15 cellular contexts compared by ENCODE assay signal in genomic region chr14:68271996-68272395, GRCh38.
A peak's percentile ranks its signal among the peaks of the same experiment; 100 is the strongest.
DNase-seq lines count a peak whose midpoint lies in the region; ATAC-seq and TF ChIP-seq lines count a peak whose summit lies in the region.
"Had no signal": no experiment of that assay in that cellular context is flagged by ENCODE, and none has a peak within 500 bp of the region (broad histone marks: within the 10 kb centered on the region; RNA-seq: fewer than 3 reads in every experiment).

No MANE protein-coding gene starts in this region.

- no peaks in the 10 kb centered on the region for H3K27me3 ChIP-seq in CD8-positive, alpha-beta T cell (ENCODE audit: insufficient read depth, low read length)
- no peaks in the 10 kb centered on the region for H3K27me3 ChIP-seq in trophoblast cell (ENCODE audit: insufficient read depth, low read length)
- H3K27me3 ChIP-seq in CD8-positive, alpha-beta memory T cell (ENCODE audit: insufficient read depth, low read length, poor library complexity, severe bottlenecking), result no peaks in the 10 kb centered on the region

- H3K23ac ChIP-seq in trophoblast cell (ENCODE audit: low read length), result no peak overlapping the region

- no peak for ATAC-seq in CD8-positive, alpha-beta T cell

- H3K4me2 ChIP-seq in trophoblast cell (ENCODE audit: low read length), result no peak overlapping the region

- H4K91ac ChIP-seq in trophoblast cell (ENCODE audit: low read depth, low read length), result no peak overlapping the region

- H3K79me1 ChIP-seq in trophoblast cell (ENCODE audit: low read length), result peaks cover 18% of the 10 kb centered on the region

- H4K12ac ChIP-seq in trophoblast cell (ENCODE audit: low read depth, low read length), result no peak overlapping the region

- CTCF ChIA-PET in CD8-positive, alpha-beta T cell (lab: Charles Lee), result interaction anchor here (1.2 kb wide), 2 partner anchors 21 to 545 kb away, joined by 3 to 4 read pairs; no protein-coding TSS in a partner anchor
- CTCF ChIA-PET in CD8-positive, alpha-beta memory T cell (lab: Charles Lee), result interaction anchor here (1.4 to 1.7 kb wide), 3 partner anchors 12 to 23 kb away, joined by 3 to 7 read pairs (median 4); no protein-coding TSS in a partner anchor

- H3K27me3 Mint-ChIP-seq in CD8-positive, alpha-beta T cell (ENCODE audit: low read depth), result no peaks in the 10 kb centered on the region
- H3K27me3 Mint-ChIP-seq in CD8-positive, alpha-beta memory T cell, result no peaks in the 10 kb centered on the region
- H3K27me3 Mint-ChIP-seq: progenitor cell of endocrine pancreas had no signal

- H4K8ac ChIP-seq in trophoblast cell (ENCODE audit: low read depth, low read length), result no peak overlapping the region

- peak overlapping the region; percentile 66 for H2BK12ac ChIP-seq in trophoblast cell (ENCODE audit: low read length)

- no peak for DNase-seq in CD8-positive, alpha-beta T cell
- DNase-seq in NCI-H524 (lab: John Stamatoyannopoulos, UW), result peak; percentile 32 to 53
- DNase-seq in globus pallidus (ENCODE audit: low spot score), result peak; percentile 36
- DNase-seq in trophoblast cell, result no peak
- no peak for DNase-seq in C1 segment of cervical spinal cord (lab: John Stamatoyannopoulos, UW)
- DNase-seq in NCI-H748 treated with DMSO at 0.1 percent for 48 hours (lab: John Stamatoyannopoulos, UW), result no peak
- DNase-seq in central memory CD4-positive, alpha-beta T cell, result no peak
- DNase-seq in CD8-positive, alpha-beta memory T cell, result no peak
- DNase-seq: activated T-cell treated with anti-CD3 and anti-CD28 coated beads, Interleukin-2, amount 50 U/mL, for 1 hour; anterior cingulate cortex; dermis blood vessel endothelial cell; NCI-H1694 treated with DMSO at 0.1 percent for 48 hours; stimulated activated CD4-positive, alpha-beta T cell treated with anti-CD3 and anti-CD28 coated beads, Interleukin-2, amount 100 ng/mL, for 24 hours; SW 1271 had no signal

- H2AK5ac ChIP-seq in trophoblast cell (ENCODE audit: low read length), result no peak overlapping the region

- no peak overlapping the region for H3K14ac ChIP-seq in trophoblast cell (ENCODE audit: low read length)

- no peaks in the 10 kb centered on the region for H3K79me2 ChIP-seq in trophoblast cell (ENCODE audit: control insufficient read depth, insufficient read depth, low read length, poor library complexity)

- no peak overlapping the region for H3K4me3 ChIP-seq in CD8-positive, alpha-beta T cell (ENCODE audit: low read depth, low read length)
- no peak overlapping the region for H3K4me3 ChIP-seq in trophoblast cell (ENCODE audit: low read depth, low read length)
- H3K4me3 ChIP-seq in CD8-positive, alpha-beta memory T cell (ENCODE audit: low read length), result no peak overlapping the region

- no CpG with 5 or more reads among the region's 5 CpGs for WGBS in trophoblast cell (ENCODE audit: extremely low coverage, insufficient coverage, insufficient read length)

- H3K36me3 ChIP-seq in CD8-positive, alpha-beta T cell (ENCODE audit: insufficient read depth, low read length), result no peaks in the 10 kb centered on the region
- peaks cover 0 to 3% of the 10 kb centered on the region in 2 experiments for H3K36me3 ChIP-seq in trophoblast cell (ENCODE audit: control insufficient read depth in 1 of 2, insufficient read depth in 2 of 2, low read length in 2 of 2)
- no peaks in the 10 kb centered on the region for H3K36me3 ChIP-seq in CD8-positive, alpha-beta memory T cell (ENCODE audit: insufficient read depth, low read length)

- no peak overlapping the region for H3K4me3 Mint-ChIP-seq in CD8-positive, alpha-beta T cell
- H3K4me3 Mint-ChIP-seq in CD8-positive, alpha-beta memory T cell, result peak overlapping the region in 1 of 7 donors; percentile 26

- H2BK5ac ChIP-seq in trophoblast cell (ENCODE audit: low read depth, low read length, poor library complexity), result peak overlapping the region; percentile 33

- no peaks in the 10 kb centered on the region for H3K9me3 Mint-ChIP-seq in CD8-positive, alpha-beta T cell
- H3K9me3 Mint-ChIP-seq in CD8-positive, alpha-beta memory T cell, result no peaks in the 10 kb centered on the region

- H3K4ac ChIP-seq in trophoblast cell (ENCODE audit: low read depth, low read length), result no peak overlapping the region

- peak overlapping the region; percentile 7 for H3K27ac Mint-ChIP-seq in CD8-positive, alpha-beta T cell
- H3K27ac Mint-ChIP-seq in CD8-positive, alpha-beta memory T cell, result peak overlapping the region in 3 of 8 donors; percentile 4 to 44 (median 7)
- H3K27ac Mint-ChIP-seq: progenitor cell of endocrine pancreas had no signal

- H3K18ac ChIP-seq in trophoblast cell (ENCODE audit: low read length), result no peak overlapping the region

- H2AFZ ChIP-seq in trophoblast cell (ENCODE audit: insufficient read depth, low read length, poor library complexity), result no peak overlapping the region

- H2BK120ac ChIP-seq in trophoblast cell (ENCODE audit: insufficient read depth, low read length, poor library complexity), result no peak overlapping the region

- H3K36me3 Mint-ChIP-seq in CD8-positive, alpha-beta T cell, result no peaks in the 10 kb centered on the region
- no peaks in the 10 kb centered on the region for H3K36me3 Mint-ChIP-seq in CD8-positive, alpha-beta memory T cell

- H3K9ac ChIP-seq in trophoblast cell (ENCODE audit: low read length), result no peak overlapping the region

- peaks cover 60% of the 10 kb centered on the region for H3K4me1 Mint-ChIP-seq in CD8-positive, alpha-beta T cell (ENCODE audit: low read depth)
- H3K4me1 Mint-ChIP-seq in CD8-positive, alpha-beta memory T cell, result peaks cover 42 to 59% (median 48%) of the 10 kb centered on the region in 3 donors

- intact Hi-C loops in CD8-positive, alpha-beta T cell (cut with DNase I, micrococcal nuclease), result loop anchor here in 1 of 2 experiments (1.0 kb wide), 1 partner anchor 8 kb away; no protein-coding TSS in a partner anchor

- POLR2A ChIA-PET in CD8-positive, alpha-beta T cell (lab: Charles Lee), result interaction anchor here (2.0 kb wide), 1 partner anchor 11 kb away, joined by 5 read pairs; no protein-coding TSS in a partner anchor
- POLR2A ChIA-PET in CD8-positive, alpha-beta memory T cell (lab: Charles Lee), result no interaction called here

- peaks cover 52% of the 10 kb centered on the region for H3K4me1 ChIP-seq in CD8-positive, alpha-beta T cell (ENCODE audit: insufficient read depth, low read length)
- H3K4me1 ChIP-seq in trophoblast cell (ENCODE audit: control insufficient read depth in 1 of 2, insufficient read depth in 2 of 2, low read length in 2 of 2), result peaks cover 5% of the 10 kb centered on the region in 2 experiments
- H3K4me1 ChIP-seq in CD8-positive, alpha-beta memory T cell (ENCODE audit: insufficient read depth, low read length), result peaks cover 46% of the 10 kb centered on the region

- no peak for TF ChIP-seq CTCF in CD8-positive, alpha-beta T cell (IDR thresholded peaks at IDR 0.05)

- H3K27ac ChIP-seq in CD8-positive, alpha-beta T cell (ENCODE audit: low read depth, low read length), result no peak overlapping the region
- H3K27ac ChIP-seq in trophoblast cell (ENCODE audit: low read depth, low read length), result no peak overlapping the region
- H3K27ac ChIP-seq in CD8-positive, alpha-beta memory T cell (ENCODE audit: low read depth, low read length), result no peak overlapping the region

- no peaks in the 10 kb centered on the region for H3K9me3 ChIP-seq in CD8-positive, alpha-beta T cell (ENCODE audit: low read length)
- H3K9me3 ChIP-seq in trophoblast cell (ENCODE audit: insufficient read depth, low read depth, low read length), result no peaks in the 10 kb centered on the region
- no peaks in the 10 kb centered on the region for H3K9me3 ChIP-seq in CD8-positive, alpha-beta memory T cell (ENCODE audit: low read length)

Comparison
In these comparisons a context has a peak if more than half of its experiments do, and no peak if none do; other contexts are left out.
1. DNase-seq: peak in NCI-H524 (2 of 2) and globus pallidus (single experiment); none in CD8-positive, alpha-beta T cell (0 of 7), trophoblast cell (0 of 2), C1 segment of cervical spinal cord (0 of 14), NCI-H748 treated with DMSO at 0.1 percent for 48 hours (single experiment), central memory CD4-positive, alpha-beta T cell (single experiment) and CD8-positive, alpha-beta memory T cell (0 of 5).